ENCODE assay signal across 9 cellular contexts in genomic region chr14:61343991-61344405, GRCh38. TPM values are rescaled to one million over a fixed set of nuclear protein-coding genes. Genes with fewer than 3 reads are reported as not detected.
A peak's percentile ranks its signal among the peaks of the same experiment; 100 is the strongest.
DNase-seq lines count a peak whose midpoint lies in the region; ATAC-seq and TF ChIP-seq lines count a peak whose summit lies in the region.
"Had no signal": no experiment of that assay in that cellular context is flagged by ENCODE, and none has a peak within 500 bp of the region (broad histone marks: within the 10 kb centered on the region; RNA-seq: fewer than 3 reads in every experiment).

No MANE protein-coding gene starts in this region.

- peak overlapping the region; percentile 99 for H3K27ac Mint-ChIP-seq in activated T-cell treated with anti-CD3 and anti-CD28 coated beads, Interleukin-2, amount 50 U/mL, for 24 hours

- H3K4me3 ChIP-seq in heart left ventricle: peak overlapping the region in 1 of 12 donors; percentile 22
- H3K4me3 ChIP-seq in HAP-1: no peak overlapping the region

- TF ChIP-seq POLR2A in heart left ventricle (IDR thresholded peaks at IDR 0.05): no peak

- peaks cover 6 to 92% (median 52%) of the 10 kb centered on the region in 12 donors for H3K4me1 ChIP-seq in heart left ventricle
- H3K4me1 ChIP-seq in HAP-1: no peaks in the 10 kb centered on the region

- intact Hi-C loops in heart left ventricle (cut with DNase I): no loop called here

- H3K9me3 ChIP-seq in KOPT-K1 (ENCODE audit: insufficient read depth, low read length, poor library complexity, severe bottlenecking): no peaks in the 10 kb centered on the region
- H3K9me3 ChIP-seq in heart left ventricle: no peaks in the 10 kb centered on the region
- H3K9me3 ChIP-seq in HAP-1: no peaks in the 10 kb centered on the region

- peak overlapping the region; percentile 83 for H3K4me3 Mint-ChIP-seq in activated T-cell treated with anti-CD3 and anti-CD28 coated beads, Interleukin-2, amount 50 U/mL, for 24 hours

- TF ChIP-seq CTCF in heart left ventricle (IDR thresholded peaks at IDR 0.05): no peak

- H3K9me3 Mint-ChIP-seq in activated T-cell treated with anti-CD3 and anti-CD28 coated beads, Interleukin-2, amount 50 U/mL, for 24 hours: peaks cover 6% of the 10 kb centered on the region

- in situ Hi-C loops in HAP-1 (cut with MboI; ENCODE audit: low sequenced_read_pairs): no loop called here

- no peaks in the 10 kb centered on the region for H3K27me3 Mint-ChIP-seq in activated T-cell treated with anti-CD3 and anti-CD28 coated beads, Interleukin-2, amount 50 U/mL, for 24 hours

- no peak for DNase-seq in activated T-cell treated with anti-CD3 and anti-CD28 coated beads, Interleukin-2, amount 50 U/mL, for 24 hours
- DNase-seq in heart left ventricle: no peak
- DNase-seq in stimulated activated naive CD8-positive, alpha-beta T cell treated with anti-CD3 and anti-CD28 coated beads, Interleukin-15, Interleukin-2, amounts not matched to agents 100 U/mL and 50 U/mL, for 24 hours: no peak
- DNase-seq in OCI-M2 (lab: John Stamatoyannopoulos, UW; ENCODE audit: unreplicated experiment): no peak
- no peak for DNase-seq in HAP-1 (ENCODE audit: low spot score in 2 of 2)
- DNase-seq: left cardiac atrium, NCI-H1417 had no signal

- peaks cover 10% of the 10 kb centered on the region for H3K36me3 ChIP-seq in KOPT-K1 (ENCODE audit: insufficient read depth, low read length)
- H3K36me3 ChIP-seq in heart left ventricle: no peaks in the 10 kb centered on the region
- H3K36me3 ChIP-seq in HAP-1 (replicated peaks): no peaks in the 10 kb centered on the region

- no peaks in the 10 kb centered on the region for H3K27me3 ChIP-seq in heart left ventricle
- peaks cover 10% of the 10 kb centered on the region for H3K27me3 ChIP-seq in HAP-1 (ENCODE audit: low read depth)

- ATAC-seq in heart left ventricle: peak in 2 of 4 donors; percentile 11 to 17
- ATAC-seq in stimulated activated naive CD8-positive, alpha-beta T cell treated with anti-CD3 and anti-CD28 coated beads, Interleukin-15, Interleukin-2, amounts not matched to agents 100 U/mL and 50 U/mL, for 24 hours: peak; percentile 38
- ATAC-seq in GM21723 (IDR thresholded peaks at IDR 0.05; ENCODE audit: unreplicated experiment): no peak

- H3K4me1 Mint-ChIP-seq in activated T-cell treated with anti-CD3 and anti-CD28 coated beads, Interleukin-2, amount 50 U/mL, for 24 hours (ENCODE audit: low read depth): peaks cover 96% of the 10 kb centered on the region

- 65 to 96% (median 78%) methylated on average over 4 of the region's 4 CpGs for WGBS in heart left ventricle, 4 donors

- peaks cover 46% of the 10 kb centered on the region for H3K36me3 Mint-ChIP-seq in activated T-cell treated with anti-CD3 and anti-CD28 coated beads, Interleukin-2, amount 50 U/mL, for 24 hours (ENCODE audit: low read depth)

- H3K27ac ChIP-seq in KOPT-K1 (ENCODE audit: low read depth, low read length, poor library complexity, severe bottlenecking): peak overlapping the region; percentile 98
- peak overlapping the region in 10 of 12 donors; percentile 7 to 93 (median 37) for H3K27ac ChIP-seq in heart left ventricle

RNA-seq across cellular contexts. Expression of gene PRKCH, which starts 22.6 kb away (rescaled TPM):
- total RNA-seq in heart left ventricle: 10 to 100 TPM; 13.2 to 42.1 (median 21.7) TPM
- 10 to 100 TPM in 1 of 2 donors, 1 to 10 TPM in 1; 6.1 to 49.2 TPM for polyA plus RNA-seq in heart left ventricle
